Comparison of ENCODE assay signal across 31 cellular contexts in the genomic region with DNA sequence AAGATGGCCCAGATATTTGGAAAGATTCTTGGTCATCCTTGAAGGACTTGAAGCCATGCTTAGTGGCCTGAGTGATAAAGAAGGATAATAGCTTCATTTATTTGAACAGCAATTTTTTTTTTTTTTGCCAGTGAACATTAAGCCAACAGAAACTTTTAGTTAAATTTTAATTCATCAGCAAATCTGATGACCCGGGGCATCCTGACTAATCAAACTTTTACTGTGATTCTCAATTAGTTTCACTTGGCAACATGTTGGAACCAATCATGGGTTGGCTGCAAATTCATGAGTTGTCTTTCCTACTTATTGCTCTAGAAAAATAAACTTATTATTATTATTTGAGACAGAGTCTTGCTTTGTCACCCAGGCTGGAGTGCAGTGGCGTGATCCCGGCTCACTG.
"Had no signal": no experiment of that assay in that cellular context is flagged by ENCODE, and none has a peak within 500 bp of the region (broad histone marks: within the 10 kb centered on the region; RNA-seq: fewer than 3 reads in every experiment).

No MANE protein-coding gene starts in this region.

- ATAC-seq: activated CD8-positive, alpha-beta T cell treated with anti-CD3 and anti-CD28 coated beads for 36 hours; activated naive CD4-positive, alpha-beta T cell treated with anti-CD3 and anti-CD28 coated beads, Interleukin-2, amount 50 U/mL, for 72 hours; activated T-cell treated with anti-CD3 and anti-CD28 coated beads, Interleukin-2, amount 50 U/mL, for 4 hours; activated T-cell treated with anti-CD3 and anti-CD28 coated beads, Interleukin-2, amount 50 U/mL, for 72 hours; activated T-helper 17 cell treated with anti-CD3 and anti-CD28 coated beads, Interleukin-2, amount 50 U/mL, for 72 hours; body of pancreas had no signal

- H3K9me3 ChIP-seq: adrenal gland, body of pancreas had no signal

- DNase-seq: activated B cell treated with CpG ODN at 0.5 μM for 24 hours; activated CD4-positive, alpha-beta memory T cell treated with anti-CD3 and anti-CD28 coated beads for 36 hours; activated CD4-positive, alpha-beta T cell treated with anti-CD3 and anti-CD28 coated beads for 4 hours; activated CD4-positive, alpha-beta T cell treated with anti-CD3 and anti-CD28 coated beads, Interleukin-2, amount 10 ng/mL, durations not matched to agents 24 days and 14 days; activated CD4-positive, alpha-beta T cell treated with anti-CD3 and anti-CD28 coated beads, Interleukin-2, amount 50 U/mL, for 1 hour; activated CD4-positive, alpha-beta T cell treated with anti-CD3 and anti-CD28 coated beads, Interleukin-2, amount 50 U/mL, for 4 hours; activated CD4-positive, CD25-positive, alpha-beta regulatory T cell treated with anti-CD3 and anti-CD28 coated beads, Interleukin-2, amount 50 U/mL, for 72 hours; activated CD8-positive, alpha-beta memory T cell treated with anti-CD3 and anti-CD28 coated beads, Interleukin-2, amount 50 U/mL, for 4 hours; activated CD8-positive, alpha-beta T cell treated with anti-CD3 and anti-CD28 coated beads for 36 hours; activated effector memory CD4-positive, alpha-beta T cell treated with anti-CD3 and anti-CD28 coated beads, Interleukin-2, amount 50 U/mL, for 16 hours; activated gamma-delta T cell treated with Interleukin-2 at 50 U/mL for 16 hours; activated naive CD4-positive, alpha-beta T cell; activated naive CD4-positive, alpha-beta T cell treated with anti-CD3 and anti-CD28 coated beads for 36 hours; activated naive CD4-positive, alpha-beta T cell treated with anti-CD3 and anti-CD28 coated beads, Interleukin-2, amount 50 U/mL, for 16 hours; activated naive CD8-positive, alpha-beta T cell treated with anti-CD3 and anti-CD28 coated beads for 36 hours; activated T-cell treated with anti-CD3 and anti-CD28 coated beads for 4 hours; activated T-cell treated with anti-CD3 and anti-CD28 coated beads, Interleukin-2, amount 50 U/mL, for 1 hour; activated T-cell treated with anti-CD3 and anti-CD28 coated beads, Interleukin-2, amount 50 U/mL, for 4 hours; activated T-cell treated with anti-CD3 and anti-CD28 coated beads, Interleukin-2, amount 50 U/mL, for 72 hours; adrenal gland; amniotic stem cell; aorta; body of pancreas; brain microvascular endothelial cell; central memory CD4-positive, alpha-beta T cell; T-helper 1 cell; T-helper 2 cell; T-helper 9 cell had no signal

- H3K4me3 ChIP-seq: adrenal gland, body of pancreas, breast epithelium had no signal

- H3K4me1 ChIP-seq: adrenal gland, body of pancreas, breast epithelium had no signal

- H3K36me3 ChIP-seq: adrenal gland, brain microvascular endothelial cell had no signal
